Comparison of ENCODE assay signal across 14 cellular contexts in the genomic region with DNA sequence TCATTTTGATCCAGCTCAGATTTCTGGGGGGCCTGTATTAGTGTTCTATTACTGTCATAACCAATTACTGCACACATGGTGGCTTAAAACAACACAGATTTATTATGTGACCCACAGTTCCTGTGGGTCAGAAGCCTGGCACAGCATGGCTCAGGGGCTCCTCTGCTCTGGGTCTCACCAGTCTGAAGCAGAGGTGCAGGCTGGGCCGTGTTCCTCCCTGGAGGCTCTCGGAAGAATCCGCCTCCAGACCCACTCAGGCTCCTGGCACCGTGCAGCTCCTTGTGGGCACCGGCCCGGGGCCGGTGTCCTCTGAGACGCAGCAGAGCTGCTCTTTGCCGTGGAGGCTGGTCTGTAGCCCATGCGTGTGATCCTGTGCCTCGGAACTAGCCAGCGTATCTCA.
"Had no signal": no experiment of that assay in that cellular context is flagged by ENCODE, and none has a peak within 500 bp of the region (broad histone marks: within the 10 kb centered on the region; RNA-seq: fewer than 3 reads in every experiment).

No MANE protein-coding gene starts in this region.

- H3K4me3 Mint-ChIP-seq: dendritic cell treated with granulocyte-macrophage colony-stimulating factor and Interleukin-4, amounts not matched to agents 40 ng/mL and 50 ng/mL, for 4 days; naive thymus-derived CD4-positive, alpha-beta T cell; nephron progenitor cell had no signal

- H3K4me3 ChIP-seq: hepatocyte, lung, ovary had no signal

- H3K27ac Mint-ChIP-seq: dendritic cell treated with granulocyte-macrophage colony-stimulating factor and Interleukin-4, amounts not matched to agents 40 ng/mL and 50 ng/mL, for 4 days; naive thymus-derived CD4-positive, alpha-beta T cell; nephron progenitor cell had no signal

- H3K9me3 Mint-ChIP-seq: dendritic cell treated with granulocyte-macrophage colony-stimulating factor and Interleukin-4, amounts not matched to agents 40 ng/mL and 50 ng/mL, for 4 days; naive thymus-derived CD4-positive, alpha-beta T cell; nephron progenitor cell had no signal

- H3K27me3 ChIP-seq: ovary had no signal

- H2AFZ ChIP-seq: hepatocyte had no signal

- H3K4me1 Mint-ChIP-seq: naive thymus-derived CD4-positive, alpha-beta T cell had no signal

- H3K4me2 ChIP-seq: hepatocyte had no signal

- ATAC-seq: left colon; left ventricle myocardium superior; naive thymus-derived CD4-positive, alpha-beta T cell had no signal

- H3K36me3 ChIP-seq: ovary had no signal

- H3K79me2 ChIP-seq: hepatocyte had no signal

- H3K27ac ChIP-seq: hepatocyte, ovary had no signal

- DNase-seq: erythroblast; foreskin melanocyte; left colon; left ventricle myocardium superior; nephron progenitor cell; ovary; small intestine; stimulated activated CD4-positive, alpha-beta T cell treated with anti-CD3 and anti-CD28 coated beads, Interleukin-2, amount 100 ng/mL, for 48 hours; stimulated activated naive CD4-positive, alpha-beta T cell treated with Interleukin-2 at 50 U/mL for 16 hours; trophoblast cell had no signal

- H3K9me3 ChIP-seq: ovary had no signal

- H3K36me3 Mint-ChIP-seq: naive thymus-derived CD4-positive, alpha-beta T cell had no signal
